ENCODE assay signal across 29 cellular contexts in the genomic region with DNA sequence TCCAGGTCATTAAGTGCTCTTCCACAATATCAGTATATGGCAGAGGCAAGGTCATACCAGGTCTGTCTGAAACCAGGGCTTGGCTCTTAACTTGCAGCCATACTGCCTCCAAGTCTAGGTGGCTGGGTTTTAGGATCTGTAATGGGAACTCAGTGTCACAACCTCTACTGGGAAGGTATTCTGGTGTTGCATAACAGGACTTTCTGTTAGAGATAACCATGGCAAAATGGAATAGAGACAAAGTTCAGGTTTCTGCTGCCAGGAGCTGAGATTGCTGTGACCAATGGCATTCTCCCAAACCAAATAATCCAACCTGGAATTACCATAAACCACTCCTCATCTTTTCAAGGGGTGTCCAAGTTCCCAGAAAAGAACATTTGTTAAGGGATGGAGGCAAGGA. TPM values are rescaled to one million over a fixed set of nuclear protein-coding genes. Genes with fewer than 3 reads are reported as not detected.
"Had no signal": no experiment of that assay in that cellular context is flagged by ENCODE, and none has a peak within 500 bp of the region (broad histone marks: within the 10 kb centered on the region; RNA-seq: fewer than 3 reads in every experiment).

No MANE protein-coding gene starts in this region.

- ATAC-seq: activated T-helper 17 cell treated with anti-CD3 and anti-CD28 coated beads, Interleukin-2, amount 50 U/mL, for 72 hours; Panc1; Right ventricle myocardium inferior had no signal

- H3K36me3 ChIP-seq: brain microvascular endothelial cell had no signal

- H3K4me3 ChIP-seq: SK-N-MC had no signal

- DNase-seq: activated CD4-positive, alpha-beta memory T cell treated with anti-CD3 and anti-CD28 coated beads for 36 hours; activated CD4-positive, alpha-beta T cell treated with anti-CD3 and anti-CD28 coated beads, Interleukin-2, amount 10 ng/mL, durations not matched to agents 7 days and 5 days; activated CD4-positive, CD25-positive, alpha-beta regulatory T cell; activated CD8-positive, alpha-beta memory T cell treated with anti-CD3 and anti-CD28 coated beads for 24 hours; activated gamma-delta T cell; activated naive CD4-positive, alpha-beta T cell treated with anti-CD3 and anti-CD28 coated beads for 36 hours; activated T-cell treated with anti-CD3 and anti-CD28 coated beads, Interleukin-2, amount 50 U/mL, for 48 hours; amygdala; brain microvascular endothelial cell; caudate nucleus; Kasumi-1; KBM-7; NCI-H1092; NCI-H1694; NCI-H2081; NCI-H2171 treated with DMSO at 0.1 percent for 48 hours; NCI-H226; NCI-H526; NCI-H82; RPMI8226; T-helper 1 cell had no signal

RNA-seq across cellular contexts. Expression of a gene that starts 6.8 kb away (rescaled TPM):
- total RNA-seq: activated CD4-positive, alpha-beta memory T cell treated with anti-CD3 and anti-CD28 coated beads for 36 hours; activated CD4-positive, alpha-beta T cell treated with anti-CD3 and anti-CD28 coated beads, Interleukin-2, amount 10 ng/mL, durations not matched to agents 7 days and 5 days; activated naive CD4-positive, alpha-beta T cell treated with anti-CD3 and anti-CD28 coated beads for 36 hours; activated T-helper 17 cell treated with anti-CD3 and anti-CD28 coated beads, Interleukin-2, amount 50 U/mL, for 72 hours; NCI-H460; OCI-LY7; T-helper 2 cell treated with Interferon-gamma antibody and Interleukin-4, amounts not matched to agents 100 ng/mL and 5 ng/mL, for 36 hours had no signal

RNA-seq across cellular contexts. Expression of a gene that starts 10.8 kb away (rescaled TPM):
- total RNA-seq: activated CD4-positive, alpha-beta memory T cell treated with anti-CD3 and anti-CD28 coated beads for 36 hours; activated naive CD4-positive, alpha-beta T cell treated with anti-CD3 and anti-CD28 coated beads for 36 hours; activated T-helper 17 cell treated with anti-CD3 and anti-CD28 coated beads, Interleukin-2, amount 50 U/mL, for 72 hours; astrocyte; NCI-H460; OCI-LY7; T-helper 2 cell treated with Interferon-gamma antibody and Interleukin-4, amounts not matched to agents 100 ng/mL and 5 ng/mL, for 36 hours had no signal

RNA-seq across cellular contexts. Expression of a gene that starts 22.7 kb away (rescaled TPM):
- total RNA-seq: activated CD4-positive, alpha-beta memory T cell treated with anti-CD3 and anti-CD28 coated beads for 36 hours; activated CD4-positive, alpha-beta T cell treated with anti-CD3 and anti-CD28 coated beads, Interleukin-2, amount 10 ng/mL, durations not matched to agents 7 days and 5 days; activated naive CD4-positive, alpha-beta T cell treated with anti-CD3 and anti-CD28 coated beads for 36 hours; activated T-helper 17 cell treated with anti-CD3 and anti-CD28 coated beads, Interleukin-2, amount 50 U/mL, for 72 hours; astrocyte; NCI-H460; OCI-LY7; Right ventricle myocardium inferior; T-helper 2 cell treated with Interferon-gamma antibody and Interleukin-4, amounts not matched to agents 100 ng/mL and 5 ng/mL, for 36 hours had no signal
